Comparison of ENCODE assay signal across 16 cellular contexts in genomic region chr2:53630001-53630606, GRCh38.
DNase-seq lines count a peak whose midpoint lies in the region; ATAC-seq and TF ChIP-seq lines count a peak whose summit lies in the region.
"Had no signal": no experiment of that assay in that cellular context is flagged by ENCODE, and none has a peak within 500 bp of the region (broad histone marks: within the 10 kb centered on the region; RNA-seq: fewer than 3 reads in every experiment).

No MANE protein-coding gene starts in this region.

- H3K4me3 ChIP-seq in OCI-LY3 (ENCODE audit: low read length): no peak overlapping the region
- no peak overlapping the region for H3K4me3 ChIP-seq in esophagus muscularis mucosa
- H3K4me3 ChIP-seq: BLaER1 had no signal

- WGBS in esophagus muscularis mucosa: 85% methylated on average over 7 of the region's 7 CpGs

- H2AFZ ChIP-seq in OCI-LY3 (ENCODE audit: low read depth, low read length): no peak overlapping the region

- no peaks in the 10 kb centered on the region for H4K20me1 ChIP-seq in OCI-LY3 (ENCODE audit: insufficient read depth, low read length)
- H4K20me1 ChIP-seq: BLaER1 had no signal

- peaks cover 3% of the 10 kb centered on the region for H3K9me3 Mint-ChIP-seq in osteocyte (ENCODE audit: unreplicated experiment)
- H3K9me3 Mint-ChIP-seq: CD8-positive, alpha-beta T cell had no signal

- DNase-seq in esophagus muscularis mucosa (ENCODE audit: extremely low spot score) (peak; percentile 87), osteocyte (ENCODE audit: extremely low spot score, unreplicated experiment) (no peak), left ventricle myocardium superior (no peak)
- no peak for DNase-seq in activated T-cell treated with anti-CD3 and anti-CD28 coated beads, Interleukin-2, amount 50 U/mL, for 1 hour
- DNase-seq: Calu3; CD8-positive, alpha-beta T cell; NCI-H1105; NCI-H2081; NCI-H446 treated with DMSO at 0.1 percent for 48 hours; NK-92 treated with Interleukin-12 subunit alpha and Interleukin-12 subunit beta, amount 100 ng/mL, for 24 hours had no signal

- intact Hi-C loops in esophagus muscularis mucosa (cut with DNase I): no loop called here
- intact Hi-C loops in left ventricle myocardium superior (cut with micrococcal nuclease): no loop called here

- TF ChIP-seq EP300 in esophagus muscularis mucosa (IDR thresholded peaks at IDR 0.05): no peak

- H3K4me1 ChIP-seq in OCI-LY3 (ENCODE audit: low read length) (peaks cover 12% of the 10 kb centered on the region), esophagus muscularis mucosa (no peaks in the 10 kb centered on the region)
- H3K4me1 ChIP-seq: BLaER1 had no signal

- peaks cover 46% of the 10 kb centered on the region for H3K4me1 Mint-ChIP-seq in osteocyte (ENCODE audit: unreplicated experiment)

- peaks cover 2% of the 10 kb centered on the region for H3K27me3 Mint-ChIP-seq in osteocyte (ENCODE audit: unreplicated experiment)

- H3K36me3 ChIP-seq in OCI-LY3 (replicated peaks; ENCODE audit: low read depth, low read length) (no peaks in the 10 kb centered on the region), esophagus muscularis mucosa (no peaks in the 10 kb centered on the region)
- H3K36me3 ChIP-seq: BLaER1 had no signal

- peak overlapping the region; percentile 5 for H3K27ac Mint-ChIP-seq in osteocyte (ENCODE audit: unreplicated experiment)
- H3K27ac Mint-ChIP-seq: CD8-positive, alpha-beta T cell had no signal

- H3K9me3 ChIP-seq in OCI-LY3 (ENCODE audit: insufficient read depth, low read length): no peaks in the 10 kb centered on the region
- no peaks in the 10 kb centered on the region for H3K9me3 ChIP-seq in esophagus muscularis mucosa
- H3K9me3 ChIP-seq: BLaER1 had no signal

- TF ChIP-seq POLR2A in esophagus muscularis mucosa (IDR thresholded peaks at IDR 0.05; ENCODE audit: low read depth): no peak

- no peaks in the 10 kb centered on the region for H3K36me3 Mint-ChIP-seq in osteocyte (ENCODE audit: unreplicated experiment)
- H3K36me3 Mint-ChIP-seq: CD8-positive, alpha-beta T cell had no signal

- no peaks in the 10 kb centered on the region for H3K79me2 ChIP-seq in OCI-LY3 (ENCODE audit: low read length)

- H3K9ac ChIP-seq in OCI-LY3 (ENCODE audit: low read length): no peak overlapping the region
- H3K9ac ChIP-seq: BLaER1 had no signal

- H3K27me3 ChIP-seq in OCI-LY3 (ENCODE audit: low read depth, low read length): no peaks in the 10 kb centered on the region
- no peaks in the 10 kb centered on the region for H3K27me3 ChIP-seq in esophagus muscularis mucosa
- H3K27me3 ChIP-seq: BLaER1 had no signal

- no peak for ATAC-seq in left ventricle myocardium superior
- ATAC-seq in HG02970 (IDR thresholded peaks at IDR 0.05; ENCODE audit: low FRiP score, unreplicated experiment): no peak
- ATAC-seq: CD8-positive, alpha-beta T cell; Right ventricle myocardium inferior had no signal

- TF ChIP-seq CTCF in C4-2B (conservative IDR thresholded peaks at IDR 0.05): no peak
- no peak for TF ChIP-seq CTCF in OCI-LY3 (IDR thresholded peaks at IDR 0.05; ENCODE audit: low read depth, low read length)
- TF ChIP-seq CTCF in esophagus muscularis mucosa (IDR thresholded peaks at IDR 0.05): no peak
- TF ChIP-seq CTCF in osteocyte (IDR thresholded peaks at IDR 0.05): no peak

- H3K27ac ChIP-seq in C4-2B: peak overlapping the region; percentile 26; the same call in 1 of the 2 replicates
- H3K27ac ChIP-seq in OCI-LY3 (ENCODE audit: low read length): no peak overlapping the region
- no peak overlapping the region for H3K27ac ChIP-seq in esophagus muscularis mucosa (replicated peaks in 1 of 4)
- H3K27ac ChIP-seq: BLaER1, HL-60 had no signal

- no peak overlapping the region for H3K4me3 Mint-ChIP-seq in osteocyte (ENCODE audit: unreplicated experiment)
- H3K4me3 Mint-ChIP-seq: CD8-positive, alpha-beta T cell had no signal

- H3K4me2 ChIP-seq in OCI-LY3 (ENCODE audit: low read length): peak overlapping the region; percentile 22
- H3K4me2 ChIP-seq: BLaER1 had no signal
